ENCODE assay signal across 9 cellular contexts in the genomic region with DNA sequence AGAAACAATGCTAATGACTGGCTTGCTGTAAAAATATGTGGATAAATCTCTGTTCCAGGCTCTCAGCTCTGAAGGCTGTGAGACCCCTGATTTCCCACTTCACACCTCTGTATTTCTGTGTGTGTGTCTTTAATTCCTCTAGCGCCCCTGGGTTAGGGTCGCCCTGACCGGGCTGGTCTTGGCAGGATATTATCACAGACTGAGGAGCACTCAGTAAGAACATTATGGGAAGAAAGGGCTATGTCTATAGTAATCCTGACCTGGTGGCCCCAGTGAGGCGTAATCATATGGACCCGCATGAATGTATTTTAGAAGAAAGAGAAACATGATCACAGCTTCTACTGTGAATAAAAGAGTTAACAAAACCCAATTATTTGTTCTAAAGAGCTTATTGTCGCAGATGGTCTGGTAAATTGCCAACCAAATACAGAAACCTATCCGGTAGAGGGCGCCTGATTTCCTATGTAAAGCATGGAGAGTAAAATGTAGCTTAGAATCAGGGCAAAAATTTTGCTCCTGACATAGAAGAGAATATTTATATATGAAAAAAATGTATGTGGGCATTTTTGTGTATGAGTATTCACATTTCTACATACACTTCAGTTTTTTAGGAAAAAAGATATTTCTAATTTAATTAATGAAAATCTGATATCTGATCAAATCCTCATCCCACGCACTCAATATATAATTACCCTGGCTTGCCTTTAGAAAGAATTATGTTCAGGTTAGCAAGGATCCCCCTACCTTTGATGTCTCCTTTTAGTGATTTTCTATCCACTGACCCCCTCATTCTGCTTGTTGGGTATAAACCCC. TPM values are rescaled to one million over a fixed set of nuclear protein-coding genes. Genes with fewer than 3 reads are reported as not detected.
DNase-seq lines count a peak whose midpoint lies in the region; ATAC-seq and TF ChIP-seq lines count a peak whose summit lies in the region.
"Had no signal": no experiment of that assay in that cellular context is flagged by ENCODE, and none has a peak within 500 bp of the region (broad histone marks: within the 10 kb centered on the region; RNA-seq: fewer than 3 reads in every experiment).

No MANE protein-coding gene starts in this region.

- peaks cover 0 to 37% (median 4%) of the 10 kb centered on the region in 9 donors for H3K27me3 ChIP-seq in heart left ventricle
- no peaks in the 10 kb centered on the region for H3K27me3 ChIP-seq in vagina

- H3K27ac ChIP-seq in heart left ventricle, result no peak overlapping the region
- no peak overlapping the region for H3K27ac ChIP-seq in vagina

- 37 to 46% (median 40%) methylated on average over 9 of the region's 9 CpGs for WGBS in heart left ventricle, 4 donors

- H3K4me1 ChIP-seq in heart left ventricle (no peaks in the 10 kb centered on the region), vagina (no peaks in the 10 kb centered on the region)

- TF ChIP-seq POLR2A in heart left ventricle (IDR thresholded peaks at IDR 0.05), result no peak
- no peak for TF ChIP-seq POLR2A in vagina (IDR thresholded peaks at IDR 0.05)

- H3K36me3 ChIP-seq in heart left ventricle (no peaks in the 10 kb centered on the region), vagina (no peaks in the 10 kb centered on the region)

- H3K4me3 ChIP-seq in heart left ventricle (no peak overlapping the region), vagina (no peak overlapping the region)

- TF ChIP-seq CTCF in heart left ventricle (IDR thresholded peaks at IDR 0.05) (peak in 11 of 12 donors; percentile 26 to 61 (median 45)), vagina (IDR thresholded peaks at IDR 0.05) (no peak)

- ATAC-seq in heart left ventricle, result no peak
- ATAC-seq in left ventricle myocardium superior, result no peak
- no peak for ATAC-seq in GM19463 (IDR thresholded peaks at IDR 0.05; ENCODE audit: unreplicated experiment)

- DNase-seq in heart left ventricle (peak in 1 of 5 donors; percentile 11), left ventricle myocardium superior (no peak), NCI-H1105 (lab: John Stamatoyannopoulos, UW) (peak; percentile 15), fibroblast of the conjunctiva (ENCODE audit: low read depth) (peak; percentile 68), smooth muscle cell of the brain vasculature (ENCODE audit: low read depth, low spot score) (peak; percentile 44), vagina (ENCODE audit: extremely low spot score in 2 of 2) (no peak)
- DNase-seq in activated CD4-positive, alpha-beta T cell treated with anti-CD3 and anti-CD28 coated beads for 4 hours, result peak; percentile 39 to 54

- H3K9me3 ChIP-seq in heart left ventricle (no peaks in the 10 kb centered on the region), vagina (no peaks in the 10 kb centered on the region)

- intact Hi-C loops in heart left ventricle (cut with DNase I) (no loop called here), left ventricle myocardium superior (cut with micrococcal nuclease) (no loop called here), vagina (cut with DNase I) (no loop called here)

RNA-seq across cellular contexts. Expression of a gene that starts 5.8 kb away (rescaled TPM):
- not detected for total RNA-seq in heart left ventricle
- not detected for polyA plus RNA-seq in heart left ventricle
- not detected for total RNA-seq in left ventricle myocardium superior
- total RNA-seq in vagina, result not detected
- polyA plus RNA-seq: esophagus had no signal

RNA-seq across cellular contexts. Expression of a gene that starts 25.5 kb away (rescaled TPM):
- total RNA-seq in heart left ventricle (not detected), left ventricle myocardium superior (not detected), vagina (not detected)
- polyA plus RNA-seq in heart left ventricle, result not detected
- polyA plus RNA-seq: esophagus had no signal

RNA-seq across cellular contexts. Expression of a gene that starts 47.7 kb away (rescaled TPM):
- total RNA-seq in heart left ventricle (under 1 TPM in 1 of 9 donors, not detected in 8; 0.68 TPM), left ventricle myocardium superior (not detected), vagina (3.2 TPM)
- not detected for polyA plus RNA-seq in heart left ventricle

RNA-seq across cellular contexts. Expression of a gene that starts 49.2 kb away (rescaled TPM):
- total RNA-seq in heart left ventricle, result not detected
- polyA plus RNA-seq in heart left ventricle, result not detected
- total RNA-seq in left ventricle myocardium superior, result not detected
- total RNA-seq in vagina, result not detected
- polyA plus RNA-seq: esophagus had no signal

Comparison
In these comparisons a context has a peak if more than half of its experiments do, and no peak if none do; other contexts are left out.
1. DNase-seq: peak in NCI-H1105 (single experiment), activated CD4-positive, alpha-beta T cell treated with anti-CD3 and anti-CD28 coated beads for 4 hours (2 of 2), fibroblast of the conjunctiva (single experiment) and smooth muscle cell of the brain vasculature (single experiment); none in left ventricle myocardium superior (single experiment) and vagina (0 of 2).
2. CTCF ChIP-seq: peak in heart left ventricle (11 of 12); none in vagina (0 of 3).